18 cellular contexts compared by ENCODE assay signal in the genomic region with DNA sequence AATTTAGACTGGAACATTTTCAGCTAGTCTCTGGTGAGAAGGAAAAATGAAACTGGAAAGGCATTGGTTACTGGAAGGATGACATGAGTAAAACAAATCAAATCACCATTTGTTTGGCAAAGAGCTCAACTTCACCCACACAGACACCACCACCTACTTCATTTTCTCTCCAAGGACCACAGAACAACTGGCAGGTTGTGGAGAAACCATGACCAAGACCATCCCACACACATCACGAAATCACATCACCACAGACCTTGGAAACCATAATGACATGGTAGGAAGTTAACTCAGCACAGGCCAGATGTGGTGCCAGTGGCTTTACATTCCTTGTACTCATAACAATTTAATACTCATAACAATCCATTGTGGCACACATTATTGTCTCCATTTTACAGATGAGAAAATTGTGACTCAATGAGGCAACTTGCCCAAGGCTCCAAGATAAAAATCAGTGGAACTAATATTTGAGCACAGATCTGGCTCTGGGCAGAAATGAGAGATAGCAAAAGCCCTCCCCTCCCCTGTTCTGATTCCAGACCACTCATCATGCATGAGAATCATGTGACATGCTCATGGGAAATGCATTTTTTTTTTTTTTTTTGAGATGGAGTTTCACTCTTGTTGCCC. TPM values are rescaled to one million over a fixed set of nuclear protein-coding genes. Genes with fewer than 3 reads are reported as not detected.
A peak's percentile ranks its signal among the peaks of the same experiment; 100 is the strongest.
DNase-seq lines count a peak whose midpoint lies in the region; ATAC-seq and TF ChIP-seq lines count a peak whose summit lies in the region.
"Had no signal": no experiment of that assay in that cellular context is flagged by ENCODE, and none has a peak within 500 bp of the region (broad histone marks: within the 10 kb centered on the region; RNA-seq: fewer than 3 reads in every experiment).

No MANE protein-coding gene starts in this region.

- POLR2A ChIA-PET in activated CD4-positive, alpha-beta T cell treated with anti-CD3 and anti-CD28 coated beads for 36 hours (lab: Charles Lee), result interaction anchor here (0.6 to 1.2 kb wide), 4 partner anchors 9 to 193 kb away, joined by 3 to 5 read pairs (median 3); no protein-coding TSS in a partner anchor

- no peak for TF ChIP-seq CTCF in breast epithelium (IDR thresholded peaks at IDR 0.05)

- H3K9me3 ChIP-seq in breast epithelium, result no peaks in the 10 kb centered on the region

- no peaks in the 10 kb centered on the region for H3K27me3 ChIP-seq in breast epithelium
- H3K27me3 ChIP-seq: cardiac muscle cell had no signal

- H3K36me3 ChIP-seq in breast epithelium, result no peaks in the 10 kb centered on the region
- H3K36me3 ChIP-seq: cardiac muscle cell had no signal

- peak; percentile 82 for ATAC-seq in activated CD4-positive, alpha-beta T cell treated with anti-CD3 and anti-CD28 coated beads for 36 hours
- peak; percentile 83 to 91 for ATAC-seq in activated naive CD4-positive, alpha-beta T cell treated with anti-CD3 and anti-CD28 coated beads, Interleukin-2, amount 50 U/mL, for 72 hours
- no peak for ATAC-seq in GM18519 (IDR thresholded peaks at IDR 0.05; ENCODE audit: low FRiP score, unreplicated experiment)
- ATAC-seq in left lobe of liver, result no peak

- no peak overlapping the region for H3K4me3 ChIP-seq in breast epithelium
- H3K4me3 ChIP-seq: cardiac muscle cell had no signal

- H3K27me3 Mint-ChIP-seq in activated CD4-positive, alpha-beta T cell treated with anti-CD3 and anti-CD28 coated beads for 36 hours, result no peaks in the 10 kb centered on the region

- TF ChIP-seq POLR2A in breast epithelium (IDR thresholded peaks at IDR 0.05), result no peak

- peaks cover 25% of the 10 kb centered on the region for H3K4me1 Mint-ChIP-seq in activated CD4-positive, alpha-beta T cell treated with anti-CD3 and anti-CD28 coated beads for 36 hours

- peaks cover 6% of the 10 kb centered on the region for H3K36me3 Mint-ChIP-seq in activated CD4-positive, alpha-beta T cell treated with anti-CD3 and anti-CD28 coated beads for 36 hours (ENCODE audit: low read depth)
- peaks cover 8 to 20% of the 10 kb centered on the region in 2 donors for H3K36me3 Mint-ChIP-seq in activated naive CD4-positive, alpha-beta T cell treated with anti-CD3 and anti-CD28 coated beads, Interleukin-2, amount 50 U/mL, for 72 hours

- H3K27ac ChIP-seq in breast epithelium, result no peak overlapping the region
- H3K27ac ChIP-seq: cardiac muscle cell, parathyroid adenoma had no signal

- CTCF ChIA-PET in activated CD4-positive, alpha-beta T cell treated with anti-CD3 and anti-CD28 coated beads for 36 hours (lab: Charles Lee), result interaction anchor here (0.5 to 2.9 kb wide), 12 partner anchors 9 to 708 kb away, joined by 3 to 16 read pairs (median 4); no protein-coding TSS in a partner anchor

- H3K4me1 ChIP-seq in breast epithelium, result no peaks in the 10 kb centered on the region
- H3K4me1 ChIP-seq: parathyroid adenoma had no signal

- peak; percentile 82 for DNase-seq in activated CD4-positive, alpha-beta T cell treated with anti-CD3 and anti-CD28 coated beads for 36 hours
- DNase-seq in activated CD4-positive, alpha-beta T cell treated with anti-CD3 and anti-CD28 coated beads for 4 hours, result no peak
- peak; percentile 18 for DNase-seq in LHCN-M2 (ENCODE audit: low read depth)
- DNase-seq in activated naive CD4-positive, alpha-beta T cell treated with anti-CD3 and anti-CD28 coated beads, Interleukin-2, amount 50 U/mL, for 72 hours (ENCODE audit: low spot score in 2 of 2), result peak; percentile 62 to 65
- peak; percentile 68 for DNase-seq in stimulated activated CD4-positive, alpha-beta T cell treated with anti-CD3 and anti-CD28 coated beads, Interleukin-4, amount 100 ng/mL, for 24 hours
- no peak for DNase-seq in breast epithelium (ENCODE audit: low spot score in 2 of 2)
- no peak for DNase-seq in left lobe of liver (ENCODE audit: low spot score)
- DNase-seq: 8988T, NCI-H1092 treated with DMSO at 0.1 percent for 48 hours, NCI-H2171 treated with DMSO at 0.1 percent for 48 hours, SIG-M5 had no signal

- H3K27ac Mint-ChIP-seq in activated CD4-positive, alpha-beta T cell treated with anti-CD3 and anti-CD28 coated beads for 36 hours, result peak overlapping the region; percentile 74
- peak overlapping the region; percentile 79 to 90 for H3K27ac Mint-ChIP-seq in activated naive CD4-positive, alpha-beta T cell treated with anti-CD3 and anti-CD28 coated beads, Interleukin-2, amount 50 U/mL, for 72 hours

- peaks cover 7% of the 10 kb centered on the region for H3K9me3 Mint-ChIP-seq in activated CD4-positive, alpha-beta T cell treated with anti-CD3 and anti-CD28 coated beads for 36 hours (ENCODE audit: low read depth)
- H3K9me3 Mint-ChIP-seq in activated naive CD4-positive, alpha-beta T cell treated with anti-CD3 and anti-CD28 coated beads, Interleukin-2, amount 50 U/mL, for 72 hours, result peaks cover 0 to 9% of the 10 kb centered on the region in 2 donors

- intact Hi-C loops in activated CD4-positive, alpha-beta T cell treated with anti-CD3 and anti-CD28 coated beads for 36 hours (cut with DNase I, micrococcal nuclease), result loop anchor here (1.0 to 10.0 kb wide), 8 partner anchors 39 to 757 kb away; a partner anchor contains a TSS
- intact Hi-C loops in breast epithelium (cut with DNase I; ENCODE audit: low total_unique reads), result no loop called here

- no peak overlapping the region for H3K4me3 Mint-ChIP-seq in activated CD4-positive, alpha-beta T cell treated with anti-CD3 and anti-CD28 coated beads for 36 hours

RNA-seq across cellular contexts. Expression of a gene that starts 7.5 kb away (rescaled TPM):
- not detected for total RNA-seq in activated CD4-positive, alpha-beta T cell treated with anti-CD3 and anti-CD28 coated beads for 36 hours
- total RNA-seq in LHCN-M2 (2014; rRNA removed) (not detected in 2 replicates), breast epithelium (not detected), left lobe of liver (not detected)
- not detected for polyA plus RNA-seq in LHCN-M2 (2012)
- not detected for total RNA-seq in activated naive CD4-positive, alpha-beta T cell treated with anti-CD3 and anti-CD28 coated beads, Interleukin-2, amount 50 U/mL, for 72 hours
- total RNA-seq: cardiac muscle cell, endothelial cell of umbilical vein, G401, kidney epithelial cell, mononuclear cell had no signal
- polyA plus RNA-seq: endothelial cell of umbilical vein had no signal

RNA-seq across cellular contexts. Expression of a gene that starts 18.7 kb away (rescaled TPM):
- not detected for total RNA-seq in activated CD4-positive, alpha-beta T cell treated with anti-CD3 and anti-CD28 coated beads for 36 hours
- not detected in 2 replicates for total RNA-seq in LHCN-M2 (2014; rRNA removed)
- polyA plus RNA-seq in LHCN-M2 (2012), result not detected
- not detected for total RNA-seq in activated naive CD4-positive, alpha-beta T cell treated with anti-CD3 and anti-CD28 coated beads, Interleukin-2, amount 50 U/mL, for 72 hours
- not detected for total RNA-seq in breast epithelium
- total RNA-seq in left lobe of liver, result not detected
- total RNA-seq: cardiac muscle cell, endothelial cell of umbilical vein, G401, kidney epithelial cell, mononuclear cell had no signal
- polyA plus RNA-seq: cardiac muscle cell, endothelial cell of umbilical vein had no signal

RNA-seq across cellular contexts. Expression of a gene that starts 21.0 kb away (rescaled TPM):
- total RNA-seq in activated CD4-positive, alpha-beta T cell treated with anti-CD3 and anti-CD28 coated beads for 36 hours, result 10 to 100 TPM; 18.4 to 18.8 TPM
- 21.1 and 25.3 TPM in 2 replicates for total RNA-seq in LHCN-M2 (2014; rRNA removed)
- polyA plus RNA-seq in LHCN-M2 (2012), result 11.8 TPM
- total RNA-seq in activated naive CD4-positive, alpha-beta T cell treated with anti-CD3 and anti-CD28 coated beads, Interleukin-2, amount 50 U/mL, for 72 hours, result 10 to 100 TPM; 19.1 to 28.5 TPM
- total RNA-seq in breast epithelium, result 10 to 100 TPM; 14.2 to 24.9 (median 23.7) TPM
- total RNA-seq in left lobe of liver, result 4.8 TPM

Comparison
In these comparisons a context has a peak if more than half of its experiments do, and no peak if none do; other contexts are left out.
1. DNase-seq: peak in activated CD4-positive, alpha-beta T cell treated with anti-CD3 and anti-CD28 coated beads for 36 hours (single experiment), LHCN-M2 (single experiment), activated naive CD4-positive, alpha-beta T cell treated with anti-CD3 and anti-CD28 coated beads, Interleukin-2, amount 50 U/mL, for 72 hours (2 of 2) and stimulated activated CD4-positive, alpha-beta T cell treated with anti-CD3 and anti-CD28 coated beads, Interleukin-4, amount 100 ng/mL, for 24 hours (single experiment); none in activated CD4-positive, alpha-beta T cell treated with anti-CD3 and anti-CD28 coated beads for 4 hours (0 of 2), breast epithelium (0 of 2) and left lobe of liver (single experiment).
2. ATAC-seq: peak in activated CD4-positive, alpha-beta T cell treated with anti-CD3 and anti-CD28 coated beads for 36 hours (single experiment) and activated naive CD4-positive, alpha-beta T cell treated with anti-CD3 and anti-CD28 coated beads, Interleukin-2, amount 50 U/mL, for 72 hours (2 of 2); none in GM18519 (single experiment) and left lobe of liver (single experiment).